In genomic region chr1:26541431-26541815, GRCh38 we compare ENCODE assay signal across 10 cellular contexts. TPM values are rescaled to one million over a fixed set of nuclear protein-coding genes. Genes with fewer than 3 reads are reported as not detected.
DNase-seq lines count a peak whose midpoint lies in the region; ATAC-seq and TF ChIP-seq lines count a peak whose summit lies in the region.
"Had no signal": no experiment of that assay in that cellular context is flagged by ENCODE, and none has a peak within 500 bp of the region (broad histone marks: within the 10 kb centered on the region; RNA-seq: fewer than 3 reads in every experiment).

No MANE protein-coding gene starts in this region.

- DNase-seq in activated T-cell treated with anti-CD3 and anti-CD28 coated beads, Interleukin-2, amount 50 U/mL, for 24 hours, result no peak
- no peak for DNase-seq in activated T-cell treated with anti-CD3 and anti-CD28 coated beads for 4 hours
- DNase-seq in T-helper 2 cell treated with Interferon-gamma antibody and Interleukin-4, amounts not matched to agents 5 μg/mL and 100 μg/mL, for 36 hours (ENCODE audit: low spot score), result no peak
- no peak for DNase-seq in right cardiac atrium
- peak in 2 of 49 donors; percentile 40 to 52 for DNase-seq in substantia nigra (lab: John Stamatoyannopoulos, UW)
- no peak for DNase-seq in foreskin keratinocyte
- DNase-seq in NCI-H1048 (lab: John Stamatoyannopoulos, UW), result no peak
- DNase-seq in stimulated activated CD4-positive, alpha-beta T cell treated with anti-CD3 and anti-CD28 coated beads, Interleukin-2, amount 100 ng/mL, for 48 hours, result no peak
- DNase-seq: cerebellar nuclear complex, NCI-H1930 had no signal

- no peaks in the 10 kb centered on the region for H3K9me3 ChIP-seq in right cardiac atrium (ENCODE audit: control insufficient read depth, low read length)

- peaks cover 31% of the 10 kb centered on the region for H3K36me3 Mint-ChIP-seq in activated T-cell treated with anti-CD3 and anti-CD28 coated beads, Interleukin-2, amount 50 U/mL, for 24 hours (ENCODE audit: low read depth)
- H3K36me3 Mint-ChIP-seq in T-helper 2 cell treated with Interferon-gamma antibody and Interleukin-4, amounts not matched to agents 5 μg/mL and 100 μg/mL, for 36 hours (ENCODE audit: low read depth), result peaks cover 29% of the 10 kb centered on the region

- H3K4me1 Mint-ChIP-seq in activated T-cell treated with anti-CD3 and anti-CD28 coated beads, Interleukin-2, amount 50 U/mL, for 24 hours (ENCODE audit: low read depth), result peaks cover 79% of the 10 kb centered on the region
- peaks cover 73% of the 10 kb centered on the region for H3K4me1 Mint-ChIP-seq in T-helper 2 cell treated with Interferon-gamma antibody and Interleukin-4, amounts not matched to agents 5 μg/mL and 100 μg/mL, for 36 hours (ENCODE audit: low read depth)

- no peak for ATAC-seq in right cardiac atrium
- ATAC-seq in foreskin keratinocyte, result no peak

- no peak overlapping the region for H3K4me3 ChIP-seq in right cardiac atrium (ENCODE audit: low read length)

- H3K9me3 Mint-ChIP-seq in activated T-cell treated with anti-CD3 and anti-CD28 coated beads, Interleukin-2, amount 50 U/mL, for 24 hours, result no peaks in the 10 kb centered on the region
- H3K9me3 Mint-ChIP-seq in T-helper 2 cell treated with Interferon-gamma antibody and Interleukin-4, amounts not matched to agents 5 μg/mL and 100 μg/mL, for 36 hours, result no peaks in the 10 kb centered on the region

- no peaks in the 10 kb centered on the region for H3K27me3 ChIP-seq in right cardiac atrium (ENCODE audit: control insufficient read depth, insufficient read depth)
- no peaks in the 10 kb centered on the region for H3K27me3 ChIP-seq in foreskin keratinocyte

- no peaks in the 10 kb centered on the region for H3K27me3 Mint-ChIP-seq in activated T-cell treated with anti-CD3 and anti-CD28 coated beads, Interleukin-2, amount 50 U/mL, for 24 hours
- no peaks in the 10 kb centered on the region for H3K27me3 Mint-ChIP-seq in T-helper 2 cell treated with Interferon-gamma antibody and Interleukin-4, amounts not matched to agents 5 μg/mL and 100 μg/mL, for 36 hours (ENCODE audit: low read depth)

- no peak for TF ChIP-seq CTCF in foreskin keratinocyte (conservative IDR thresholded peaks at IDR 0.05)

- intact Hi-C loops in right cardiac atrium (cut with DNase I), result no loop called here

- 80% methylated on average over 7 of the region's 7 CpGs for WGBS in right cardiac atrium

- peak overlapping the region; percentile 94 for H3K27ac Mint-ChIP-seq in activated T-cell treated with anti-CD3 and anti-CD28 coated beads, Interleukin-2, amount 50 U/mL, for 24 hours
- peak overlapping the region; percentile 97 for H3K27ac Mint-ChIP-seq in T-helper 2 cell treated with Interferon-gamma antibody and Interleukin-4, amounts not matched to agents 5 μg/mL and 100 μg/mL, for 36 hours

- H3K27ac ChIP-seq in right cardiac atrium (ENCODE audit: low read length) (peak overlapping the region; percentile 75), substantia nigra (ENCODE audit: low read depth, low read length, poor library complexity, severe bottlenecking) (peak overlapping the region; percentile 89), foreskin keratinocyte (no peak overlapping the region)

- peak overlapping the region; percentile 74 for H3K4me3 Mint-ChIP-seq in activated T-cell treated with anti-CD3 and anti-CD28 coated beads, Interleukin-2, amount 50 U/mL, for 24 hours
- H3K4me3 Mint-ChIP-seq in T-helper 2 cell treated with Interferon-gamma antibody and Interleukin-4, amounts not matched to agents 5 μg/mL and 100 μg/mL, for 36 hours, result peak overlapping the region; percentile 91

- H3K4me1 ChIP-seq in right cardiac atrium (ENCODE audit: control insufficient read depth, insufficient read depth, low read length) (peaks cover 3% of the 10 kb centered on the region), foreskin keratinocyte (no peaks in the 10 kb centered on the region)

RNA-seq across cellular contexts. Expression of gene RPS6KA1, which starts 11.9 kb away (rescaled TPM):
- 1 to 10 TPM; 2.7 to 7.0 (median 5.6) TPM for total RNA-seq in right cardiac atrium
- 2.0 TPM for polyA plus RNA-seq in right cardiac atrium
- 86.4 and 91.6 TPM in 2 replicates for total RNA-seq in foreskin keratinocyte
- polyA plus RNA-seq in foreskin keratinocyte, result 57.7 and 65.0 TPM in 2 replicates

Comparison
In these comparisons a context has a peak if more than half of its experiments do, and no peak if none do; other contexts are left out.
1. RNA of gene RPS6KA1, which starts 11.9 kb away (total RNA-seq): 86.4 to 91.6 TPM in foreskin keratinocyte; 2.7 to 7.0 TPM in right cardiac atrium; every median in the first group is over 10 times any median in the second.